Comparison of ENCODE assay signal across 28 cellular contexts in genomic region chrX:106680716-106681115, GRCh38. TPM values are rescaled to one million over a fixed set of nuclear protein-coding genes. Genes with fewer than 3 reads are reported as not detected.
"Had no signal": no experiment of that assay in that cellular context is flagged by ENCODE, and none has a peak within 500 bp of the region (broad histone marks: within the 10 kb centered on the region; RNA-seq: fewer than 3 reads in every experiment).

No MANE protein-coding gene starts in this region.

- H3K4me1 Mint-ChIP-seq: stimulated activated effector memory CD8-positive, alpha-beta T cell treated with anti-CD3 and anti-CD28 coated beads, Interleukin-12 subunit alpha, Interleukin-12 subunit beta, amount 100 ng/mL, for 72 hours; stimulated activated memory B cell treated with anti-CD40 and anti-IgM and Interleukin-4, amounts not matched to agents 10 μg/mL and 1 μg/mL and 100 μg/mL, for 72 hours; stimulated activated naive CD8-positive, alpha-beta T cell treated with anti-CD3 and anti-CD28 coated beads, Interleukin-15, amount 100 ng/mL, for 72 hours had no signal

- H3K4me3 Mint-ChIP-seq: stimulated activated effector memory CD8-positive, alpha-beta T cell treated with anti-CD3 and anti-CD28 coated beads, Interleukin-12 subunit alpha, Interleukin-12 subunit beta, amount 100 ng/mL, for 72 hours; stimulated activated memory B cell treated with anti-CD40 and anti-IgM and Interleukin-4, amounts not matched to agents 10 μg/mL and 1 μg/mL and 100 μg/mL, for 72 hours; stimulated activated naive CD8-positive, alpha-beta T cell treated with anti-CD3 and anti-CD28 coated beads, Interleukin-15, amount 100 ng/mL, for 72 hours; stimulated activated naive CD8-positive, alpha-beta T cell treated with anti-CD3 and anti-CD28 coated beads, Interleukin-15, Interleukin-2, amounts not matched to agents 100 ng/mL and 50 ng/mL, for 24 hours; type B pancreatic cell had no signal

- H3K27ac Mint-ChIP-seq: stimulated activated effector memory CD8-positive, alpha-beta T cell treated with anti-CD3 and anti-CD28 coated beads, Interleukin-12 subunit alpha, Interleukin-12 subunit beta, amount 100 ng/mL, for 72 hours; stimulated activated memory B cell treated with anti-CD40 and anti-IgM and Interleukin-4, amounts not matched to agents 10 μg/mL and 1 μg/mL and 100 μg/mL, for 72 hours; stimulated activated naive CD8-positive, alpha-beta T cell treated with anti-CD3 and anti-CD28 coated beads, Interleukin-15, amount 100 ng/mL, for 72 hours; stimulated activated naive CD8-positive, alpha-beta T cell treated with anti-CD3 and anti-CD28 coated beads, Interleukin-15, Interleukin-2, amounts not matched to agents 100 ng/mL and 50 ng/mL, for 24 hours; type B pancreatic cell had no signal

- DNase-seq: stimulated activated CD4-positive, alpha-beta T cell treated with anti-CD3 and anti-CD28 coated beads, Interleukin-2, amount 100 ng/mL, for 48 hours; stimulated activated CD4-positive, alpha-beta T cell treated with anti-CD3 and anti-CD28 coated beads, Interleukin-4, amount 100 ng/mL, for 1 hour; stimulated activated CD4-positive, alpha-beta T cell treated with anti-CD3 and anti-CD28 coated beads, Interleukin-4, amount 100 ng/mL, for 24 hours; stimulated activated CD4-positive, alpha-beta T cell treated with anti-CD3 and anti-CD28 coated beads, Interleukin-4, amount 100 ng/mL, for 4 hours; stimulated activated CD8-positive, alpha-beta memory T cell treated with anti-CD3 and anti-CD28 coated beads, Interleukin-4, amount 100 ng/mL, for 48 hours; stimulated activated naive CD4-positive, alpha-beta T cell; stimulated activated naive CD4-positive, alpha-beta T cell treated with Interleukin-2 at 50 U/mL for 16 hours; stimulated activated naive CD8-positive, alpha-beta T cell treated with anti-CD3 and anti-CD28 coated beads, Interleukin-15, amount 100 ng/mL, for 72 hours; stimulated activated naive CD8-positive, alpha-beta T cell treated with anti-CD3 and anti-CD28 coated beads, Interleukin-15, Interleukin-2, amounts not matched to agents 100 U/mL and 50 U/mL, for 24 hours; stomach; substantia nigra; testis; thyroid gland; tibial artery; transverse colon; trophoblast cell; upper lobe of left lung; upper lobe of right lung; uterus had no signal

- FAIRE-seq: urothelium cell line had no signal

- H3K36me3 ChIP-seq: stomach, suprapubic skin, thoracic aorta, thyroid gland, tibial artery, tibial nerve, transverse colon, upper lobe of left lung, upper lobe of right lung, uterus, vagina had no signal

- ATAC-seq: stimulated activated effector memory CD8-positive, alpha-beta T cell treated with anti-CD3 and anti-CD28 coated beads, Interleukin-12 subunit alpha, Interleukin-12 subunit beta, amount 100 ng/mL, for 72 hours; stimulated activated memory B cell treated with anti-CD40 and anti-IgM and Interleukin-4, amounts not matched to agents 10 μg/mL and 1 μg/mL and 100 μg/mL, for 72 hours; stimulated activated naive CD8-positive, alpha-beta T cell treated with anti-CD3 and anti-CD28 coated beads, Interleukin-15, amount 100 ng/mL, for 72 hours; stimulated activated naive CD8-positive, alpha-beta T cell treated with anti-CD3 and anti-CD28 coated beads, Interleukin-15, Interleukin-2, amounts not matched to agents 100 U/mL and 50 U/mL, for 24 hours; upper lobe of right lung had no signal

- H3K9me3 Mint-ChIP-seq: stimulated activated naive CD8-positive, alpha-beta T cell treated with anti-CD3 and anti-CD28 coated beads, Interleukin-15, Interleukin-2, amounts not matched to agents 100 ng/mL and 50 ng/mL, for 24 hours; type B pancreatic cell had no signal

- H3K27me3 ChIP-seq: suprapubic skin, testis, thyroid gland, tibial artery, transverse colon, upper lobe of left lung, upper lobe of right lung, vagina had no signal

- H3K27me3 Mint-ChIP-seq: stimulated activated memory B cell treated with anti-CD40 and anti-IgM and Interleukin-4, amounts not matched to agents 10 μg/mL and 1 μg/mL and 100 μg/mL, for 72 hours; stimulated activated naive CD8-positive, alpha-beta T cell treated with anti-CD3 and anti-CD28 coated beads, Interleukin-15, amount 100 ng/mL, for 72 hours; stimulated activated naive CD8-positive, alpha-beta T cell treated with anti-CD3 and anti-CD28 coated beads, Interleukin-15, Interleukin-2, amounts not matched to agents 100 ng/mL and 50 ng/mL, for 24 hours; type B pancreatic cell had no signal

- H3K4me3 ChIP-seq: stomach, suprapubic skin, testis, thoracic aorta, thyroid gland, tibial artery, tibial nerve, transverse colon, upper lobe of left lung, upper lobe of right lung, uterus, vagina had no signal

- H3K27ac ChIP-seq: stomach, suprapubic skin, testis, thoracic aorta, thyroid gland, tibial artery, tibial nerve, transverse colon, upper lobe of left lung, upper lobe of right lung, uterus, vagina had no signal

- H3K36me3 Mint-ChIP-seq: stimulated activated effector memory CD8-positive, alpha-beta T cell treated with anti-CD3 and anti-CD28 coated beads, Interleukin-12 subunit alpha, Interleukin-12 subunit beta, amount 100 ng/mL, for 72 hours; stimulated activated memory B cell treated with anti-CD40 and anti-IgM and Interleukin-4, amounts not matched to agents 10 μg/mL and 1 μg/mL and 100 μg/mL, for 72 hours; type B pancreatic cell had no signal

- H3K4me1 ChIP-seq: stomach, suprapubic skin, testis, thyroid gland, tibial artery, tibial nerve, transverse colon, upper lobe of left lung, upper lobe of right lung, uterus, vagina had no signal

- H3K9me3 ChIP-seq: suprapubic skin, testis, thoracic aorta, thyroid gland, tibial nerve, transverse colon, upper lobe of left lung, upper lobe of right lung, uterus, vagina had no signal

RNA-seq across cellular contexts. Expression of gene RNF128, which starts 45.8 kb away (rescaled TPM):
- total RNA-seq: thoracic aorta had no signal
